In genomic region chr10:6321880-6322279, GRCh38 we compare ENCODE assay signal across 16 cellular contexts.
DNase-seq lines count a peak whose midpoint lies in the region; ATAC-seq, FAIRE-seq and TF ChIP-seq lines count a peak whose summit lies in the region.
"Had no signal": no experiment of that assay in that cellular context is flagged by ENCODE, and none has a peak within 500 bp of the region (broad histone marks: within the 10 kb centered on the region; RNA-seq: fewer than 3 reads in every experiment).

No MANE protein-coding gene starts in this region.

- BruUV-seq in K562 (replicated peaks; lab: Mats Ljungman, UMichigan), result no TSS peak

- no peak overlapping the region for H2AK5ac ChIP-seq in mesenchymal stem cell (ENCODE audit: low read length, severe bottlenecking)

- H3K4me3 Mint-ChIP-seq in immature natural killer cell, result no peak overlapping the region
- H3K4me3 Mint-ChIP-seq: CD8-positive, alpha-beta T cell had no signal

- no peak overlapping the region for H2BK120ac ChIP-seq in mesenchymal stem cell (ENCODE audit: low read depth, low read length)

- no peak overlapping the region for H3K14ac ChIP-seq in mesenchymal stem cell (ENCODE audit: low read length in 2 of 2)

- H2BK5ac ChIP-seq in mesenchymal stem cell (ENCODE audit: low read depth, low read length, poor library complexity, severe bottlenecking), result no peak overlapping the region

- no peaks in the 10 kb centered on the region; the same call in 1 of the 2 replicates for H4K20me1 ChIP-seq in K562 (replicated peaks; ENCODE audit: control insufficient read depth, insufficient read depth, low read length)

- DNase-seq in Daoy (ENCODE audit: low read depth) (peak; percentile 20), LHCN-M2 (ENCODE audit: low read depth) (peak; percentile 55), K562 (ENCODE audit: extremely low read depth in 1 of 4, low spot score in 3 of 4) (no peak), mesenchymal stem cell (peak; percentile 70), immature natural killer cell (no peak), DMS79 treated with DMSO at 0.1 percent for 48 hours (lab: John Stamatoyannopoulos, UW) (no peak), GM13977 (ENCODE audit: low spot score) (no peak)
- DNase-seq: activated CD4-positive, alpha-beta T cell treated with anti-CD3 and anti-CD28 coated beads for 48 hours; CD8-positive, alpha-beta T cell; colonic mucosa; GDM1; hypothalamus; left lung; NCI-H2081 treated with DMSO at 0.1 percent for 48 hours; posterior cingulate gyrus; substantia nigra had no signal

- no peaks in the 10 kb centered on the region for H3K79me2 ChIP-seq in K562 (ENCODE audit: control insufficient read depth, insufficient read depth, low read length)

- no peak for ATAC-seq in K562
- ATAC-seq: CD8-positive, alpha-beta T cell; left lung had no signal

- TF ChIP-seq RAD21 in K562 (CRISPR knock-in tag; conservative IDR thresholded peaks at IDR 0.05 in 1 of 2, IDR thresholded peaks at IDR 0.05 in 1 of 2), result no peak

- H2BK12ac ChIP-seq in mesenchymal stem cell (ENCODE audit: low read length in 2 of 2), result no peak overlapping the region

- no peak overlapping the region for H3K27ac Mint-ChIP-seq in immature natural killer cell
- H3K27ac Mint-ChIP-seq: CD8-positive, alpha-beta T cell had no signal

- H3K4me1 Mint-ChIP-seq in immature natural killer cell, result no peaks in the 10 kb centered on the region

- H3K36me3 Mint-ChIP-seq in immature natural killer cell, result peaks cover 0 to 3% (median under 1%) of the 10 kb centered on the region in 3 donors
- H3K36me3 Mint-ChIP-seq: CD8-positive, alpha-beta T cell had no signal

- H3K18ac ChIP-seq in mesenchymal stem cell (ENCODE audit: low read depth in 1 of 2, low read length in 2 of 2), result peak overlapping the region in 1 of 2 experiments; percentile 10

- WGBS in K562 (ENCODE audit: insufficient coverage, low coverage, missing lambda C conversion rate), result 12% methylated on average over 9 of the region's 9 CpGs
- 50% methylated on average over 9 of the region's 9 CpGs for WGBS in mesenchymal stem cell

- H3K4me2 ChIP-seq in K562 (ENCODE audit: insufficient read depth, low read length) (peak overlapping the region; percentile 28), mesenchymal stem cell (ENCODE audit: low read length, poor library complexity, severe bottlenecking) (no peak overlapping the region)

- H3K4me1 ChIP-seq in K562 (replicated peaks in 1 of 2; ENCODE audit: control insufficient read depth in 2 of 2, insufficient read depth in 2 of 2, low read length in 2 of 2) (no peaks in the 10 kb centered on the region), mesenchymal stem cell (ENCODE audit: control insufficient read depth, insufficient read depth, low read depth, low read length) (peaks cover 6% of the 10 kb centered on the region)
- H3K4me1 ChIP-seq: colonic mucosa had no signal

- no peak for FAIRE-seq in K562 (lab: Jason Lieb, UNC)

- in situ Hi-C loops in K562 (cut with MboI) (no loop called here), GM13977 (cut with MboI; ENCODE audit: low pct_unique_long_range_greater_than_20kb, low sequenced_read_pairs, unreplicated experiment) (no loop called here)

- no peak for TF ChIP-seq EP300 in K562 (IDR thresholded peaks at IDR 0.05; ENCODE audit: low read length)

- CTCF ChIA-PET in K562 (lab: Yijun Ruan, JAX; ENCODE audit: low intra/inter-chr PET ratio), result no interaction called here

- peak overlapping the region in 1 of 2 experiments; percentile 60 for H3K4ac ChIP-seq in mesenchymal stem cell (ENCODE audit: low read depth in 1 of 2, low read length in 2 of 2)

- H3K27ac ChIP-seq in K562 (ENCODE audit: extremely low read depth, low read depth, low read length) (no peak overlapping the region), mesenchymal stem cell (ENCODE audit: low read length, poor library complexity, severe bottlenecking) (no peak overlapping the region)
- H3K27ac ChIP-seq: colonic mucosa had no signal

- H3K9me3 ChIP-seq in K562 (replicated peaks; ENCODE audit: control insufficient read depth, insufficient read depth, low read depth, low read length) (no peaks in the 10 kb centered on the region), mesenchymal stem cell (ENCODE audit: control insufficient read depth, low read length) (peaks cover 2% of the 10 kb centered on the region)
- H3K9me3 ChIP-seq: colonic mucosa, left lung had no signal

- H3K36me3 ChIP-seq in K562 (ENCODE audit: control insufficient read depth, insufficient read depth, low read length) (no peaks in the 10 kb centered on the region), mesenchymal stem cell (ENCODE audit: control insufficient read depth in 1 of 2, insufficient read depth in 2 of 2, low read depth in 1 of 2, low read length in 2 of 2) (no peaks in the 10 kb centered on the region)
- H3K36me3 ChIP-seq: colonic mucosa, left lung had no signal

- POLR2A ChIA-PET in K562 (lab: Yijun Ruan, JAX), result no interaction called here

- H2AFZ ChIP-seq in K562 (ENCODE audit: low read depth, low read length) (peak overlapping the region; percentile 38; the same call in 1 of the 2 replicates), mesenchymal stem cell (ENCODE audit: low read depth, low read length) (no peak overlapping the region)

- H3K9ac ChIP-seq in K562 (ENCODE audit: insufficient read depth in 1 of 2, low read depth in 2 of 2, low read length in 2 of 2) (no peak overlapping the region), mesenchymal stem cell (ENCODE audit: low read length) (no peak overlapping the region)

- H3K9me1 ChIP-seq in K562 (ENCODE audit: control insufficient read depth, insufficient read depth, low read length), result no peaks in the 10 kb centered on the region

- peaks cover 0 to 2% (median 0%) of the 10 kb centered on the region in 6 donors for H3K9me3 Mint-ChIP-seq in immature natural killer cell
- H3K9me3 Mint-ChIP-seq: CD8-positive, alpha-beta T cell had no signal

- no peak overlapping the region for H4K91ac ChIP-seq in mesenchymal stem cell (ENCODE audit: low read length)

- intact Hi-C loops in K562 (cut with micrococcal nuclease), result no loop called here

- H3K23ac ChIP-seq in mesenchymal stem cell (ENCODE audit: low read length in 2 of 2), result no peak overlapping the region

- TF ChIP-seq CTCF in K562 (IDR thresholded peaks at IDR 0.05 in 2 of 3, conservative IDR thresholded peaks at IDR 0.05 in 1 of 3; ENCODE audit: insufficient read depth in 2 of 3, low read depth in 1 of 3, low read length in 3 of 3), result no peak
- TF ChIP-seq CTCF in GM13977 (IDR thresholded peaks at IDR 0.05; ENCODE audit: extremely low read depth, insufficient read depth, missing control alignments), result no peak

- no peaks in the 10 kb centered on the region for H3K79me1 ChIP-seq in mesenchymal stem cell (replicated peaks; ENCODE audit: low read length, poor library complexity, severe bottlenecking)

- no peak for TF ChIP-seq POLR2A in K562 (conservative IDR thresholded peaks at IDR 0.05)

- no peak overlapping the region for H2BK15ac ChIP-seq in mesenchymal stem cell (ENCODE audit: low read depth, poor library complexity, severe bottlenecking)

- no peak overlapping the region for H4K8ac ChIP-seq in mesenchymal stem cell (ENCODE audit: low read length)

- H3K4me3 ChIP-seq in K562 (no peak overlapping the region), mesenchymal stem cell (ENCODE audit: insufficient read depth in 1 of 2, low read depth in 1 of 2, low read length in 2 of 2) (no peak overlapping the region)
- H3K4me3 ChIP-seq: colonic mucosa, left lung had no signal

- peaks cover 33 to 34% of the 10 kb centered on the region in 2 experiments for H3K27me3 ChIP-seq in K562 (ENCODE audit: control insufficient read depth in 2 of 2, insufficient read depth in 2 of 2, low read length in 2 of 2)
- peaks cover 1 to 35% of the 10 kb centered on the region in 2 experiments for H3K27me3 ChIP-seq in mesenchymal stem cell (ENCODE audit: control insufficient read depth in 1 of 2, insufficient read depth in 1 of 2, low read length in 2 of 2)
- H3K27me3 ChIP-seq: colonic mucosa, left lung had no signal

- no peaks in the 10 kb centered on the region for H3K27me3 Mint-ChIP-seq in immature natural killer cell (ENCODE audit: low read depth in 3 of 3)

TF ChIP-seq in K562, 482 proteins besides CTCF, POLR2A, EP300 and RAD21:
- TF ChIP-seq SMC3 (conservative IDR thresholded peaks at IDR 0.05; ENCODE audit: insufficient read depth, low read depth, low read length) (no peak), NFE2 (IDR thresholded peaks at IDR 0.05; ENCODE audit: low read depth) (0 out of 2 replicates have a peak, but pooled peaks have one; percentile 17)

Comparison
In these comparisons a context has a peak if more than half of its experiments do, and no peak if none do; other contexts are left out.
1. DNase-seq: peak in Daoy (single experiment), LHCN-M2 (single experiment) and mesenchymal stem cell (single experiment); none in K562 (0 of 4), immature natural killer cell (0 of 3), DMS79 treated with DMSO at 0.1 percent for 48 hours (single experiment) and GM13977 (single experiment).